Comparison of ENCODE assay signal across 1 cellular context in the genomic region with DNA sequence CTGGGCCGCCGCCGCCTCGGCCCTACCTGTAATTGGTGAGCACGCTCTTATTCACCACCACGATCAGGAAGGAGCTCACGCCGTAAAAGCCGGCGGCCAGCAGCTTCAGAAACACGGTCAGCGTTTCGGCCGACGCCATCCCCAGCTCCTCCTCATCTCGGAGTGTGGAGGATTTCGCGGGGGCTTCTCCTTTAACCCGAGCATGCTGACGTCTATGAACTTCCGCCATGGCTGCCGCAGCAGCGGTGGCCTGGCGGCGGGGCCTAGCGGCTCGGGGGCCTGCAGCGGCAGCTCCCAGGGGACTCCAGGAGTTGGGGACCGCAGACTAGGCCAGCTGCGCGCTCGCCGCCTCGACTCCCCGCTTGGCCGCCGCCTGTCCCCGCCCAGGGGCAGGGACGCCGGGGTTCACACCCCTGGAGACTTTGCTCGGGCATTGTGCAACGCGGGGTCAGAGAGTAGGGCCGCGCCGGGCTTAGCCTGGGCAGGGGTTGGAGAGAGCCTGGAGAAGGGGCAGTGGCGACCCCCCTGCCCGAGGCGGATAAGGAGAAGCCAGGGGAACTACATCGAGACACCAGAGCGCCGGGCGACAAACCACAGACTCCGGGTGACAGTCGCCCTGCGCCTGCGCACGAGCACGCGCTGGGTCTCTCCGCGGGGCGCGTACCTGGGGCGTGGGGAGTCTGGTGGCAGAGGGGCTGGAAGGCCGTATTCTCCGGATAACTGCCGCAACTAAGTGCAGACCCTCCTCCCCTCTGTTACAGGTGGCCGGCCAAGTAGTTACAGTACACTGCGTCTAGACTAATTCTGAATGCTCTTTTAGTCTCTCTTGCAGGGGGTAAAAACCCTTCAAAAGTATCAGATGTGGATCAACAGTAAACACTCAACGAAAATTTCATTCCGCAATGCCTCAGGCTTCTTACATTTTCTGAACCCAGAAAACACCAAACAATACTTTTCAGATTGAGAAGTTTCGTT.
A peak's percentile ranks its signal among the peaks of the same experiment; 100 is the strongest.
TF ChIP-seq lines count a peak whose summit lies in the region.

TSS of gene SLC35D1 (minus strand) at position 364 of the 975 bp plus-strand sequence. CDS start at position 229, 135 bp downstream.

TF ChIP-seq in HepG2, 621 proteins besides CTCF, POLR2A, EP300 and RAD21 (continued from another document and continues in another):
- TF ChIP-seq SETDB1 (CRISPR knock-in tag; IDR thresholded peaks at IDR 0.05; ENCODE audit: borderline replicate concordance) (no peak), TARDBP (CRISPR knock-in tag; IDR thresholded peaks at IDR 0.05) (no peak), HHEX (CRISPR knock-in tag; IDR thresholded peaks at IDR 0.05) (no peak), ZNF839 (CRISPR knock-in tag; IDR thresholded peaks at IDR 0.05; ENCODE audit: borderline replicate concordance) (no peak), ZNF746 (CRISPR knock-in tag; IDR thresholded peaks at IDR 0.05) (no peak; the same call in 1 of the 2 replicates), ZNF781 (CRISPR knock-in tag; IDR thresholded peaks at IDR 0.05; ENCODE audit: borderline replicate concordance, not compliant biosample characterization) (peak; percentile 75), ZNF512 (CRISPR knock-in tag; IDR thresholded peaks at IDR 0.05) (no peak), TMF1 (CRISPR knock-in tag; IDR thresholded peaks at IDR 0.05; ENCODE audit: low read depth) (no peak; the same call in 1 of the 2 replicates), ZHX2 (IDR thresholded peaks at IDR 0.05; ENCODE audit: low read depth) (no peak), ZHX2 (CRISPR knock-in tag; IDR thresholded peaks at IDR 0.05; ENCODE audit: borderline replicate concordance) (no peak), ZZZ3 (CRISPR knock-in tag; IDR thresholded peaks at IDR 0.05; ENCODE audit: borderline replicate concordance) (peak; percentile 33; the same call in 1 of the 2 replicates), ERF (CRISPR knock-in tag; IDR thresholded peaks at IDR 0.05) (peak; percentile 71), KLF9 (CRISPR knock-in tag; IDR thresholded peaks at IDR 0.05; ENCODE audit: low read depth) (no peak), ESRRA (CRISPR knock-in tag; IDR thresholded peaks at IDR 0.05; ENCODE audit: low read depth) (peak; percentile 78; the same call in 1 of the 2 replicates), ZNF792 (CRISPR knock-in tag; IDR thresholded peaks at IDR 0.05) (peak; percentile 63), POLR2G (IDR thresholded peaks at IDR 0.05; ENCODE audit: low read depth, low read length) (peak; percentile 91), ZNF451 (CRISPR knock-in tag; IDR thresholded peaks at IDR 0.05) (peak; percentile 82), AKNA (CRISPR knock-in tag; IDR thresholded peaks at IDR 0.05; ENCODE audit: borderline replicate concordance) (no peak), ZNF704 (CRISPR knock-in tag; IDR thresholded peaks at IDR 0.05; ENCODE audit: borderline replicate concordance) (no peak; the same call in 1 of the 2 replicates), ZNF354B (CRISPR knock-in tag; IDR thresholded peaks at IDR 0.05) (no peak), NR2F6 (IDR thresholded peaks at IDR 0.05) (peak; percentile 51), NR2F6 (CRISPR knock-in tag; IDR thresholded peaks at IDR 0.05) (peak; percentile 85), BRCA1 (CRISPR knock-in tag; IDR thresholded peaks at IDR 0.05) (peak; percentile 29; the same call in 1 of the 2 replicates)
- TF ChIP-seq, protein P1, sequence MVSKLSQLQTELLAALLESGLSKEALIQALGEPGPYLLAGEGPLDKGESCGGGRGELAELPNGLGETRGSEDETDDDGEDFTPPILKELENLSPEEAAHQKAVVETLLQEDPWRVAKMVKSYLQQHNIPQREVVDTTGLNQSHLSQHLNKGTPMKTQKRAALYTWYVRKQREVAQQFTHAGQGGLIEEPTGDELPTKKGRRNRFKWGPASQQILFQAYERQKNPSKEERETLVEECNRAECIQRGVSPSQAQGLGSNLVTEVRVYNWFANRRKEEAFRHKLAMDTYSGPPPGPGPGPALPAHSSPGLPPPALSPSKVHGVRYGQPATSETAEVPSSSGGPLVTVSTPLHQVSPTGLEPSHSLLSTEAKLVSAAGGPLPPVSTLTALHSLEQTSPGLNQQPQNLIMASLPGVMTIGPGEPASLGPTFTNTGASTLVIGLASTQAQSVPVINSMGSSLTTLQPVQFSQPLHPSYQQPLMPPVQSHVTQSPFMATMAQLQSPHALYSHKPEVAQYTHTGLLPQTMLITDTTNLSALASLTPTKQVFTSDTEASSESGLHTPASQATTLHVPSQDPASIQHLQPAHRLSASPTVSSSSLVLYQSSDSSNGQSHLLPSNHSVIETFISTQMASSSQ (IDR thresholded peaks at IDR 0.05; ENCODE audit: low read depth) = 0 out of 2 replicates have a peak, but pooled peaks have one; percentile 20
- TF ChIP-seq, protein P1 (CRISPR knock-in tag; IDR thresholded peaks at IDR 0.05; ENCODE audit: borderline replicate concordance) = peak; percentile 62; the same call in 1 of the 2 replicates
- TF ChIP-seq, protein P2, sequence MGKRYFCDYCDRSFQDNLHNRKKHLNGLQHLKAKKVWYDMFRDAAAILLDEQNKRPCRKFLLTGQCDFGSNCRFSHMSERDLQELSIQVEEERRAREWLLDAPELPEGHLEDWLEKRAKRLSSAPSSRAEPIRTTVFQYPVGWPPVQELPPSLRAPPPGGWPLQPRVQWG (CRISPR knock-in tag; IDR thresholded peaks at IDR 0.05; ENCODE audit: borderline replicate concordance, low read depth) = no peak
- TF ChIP-seq, protein P3, sequence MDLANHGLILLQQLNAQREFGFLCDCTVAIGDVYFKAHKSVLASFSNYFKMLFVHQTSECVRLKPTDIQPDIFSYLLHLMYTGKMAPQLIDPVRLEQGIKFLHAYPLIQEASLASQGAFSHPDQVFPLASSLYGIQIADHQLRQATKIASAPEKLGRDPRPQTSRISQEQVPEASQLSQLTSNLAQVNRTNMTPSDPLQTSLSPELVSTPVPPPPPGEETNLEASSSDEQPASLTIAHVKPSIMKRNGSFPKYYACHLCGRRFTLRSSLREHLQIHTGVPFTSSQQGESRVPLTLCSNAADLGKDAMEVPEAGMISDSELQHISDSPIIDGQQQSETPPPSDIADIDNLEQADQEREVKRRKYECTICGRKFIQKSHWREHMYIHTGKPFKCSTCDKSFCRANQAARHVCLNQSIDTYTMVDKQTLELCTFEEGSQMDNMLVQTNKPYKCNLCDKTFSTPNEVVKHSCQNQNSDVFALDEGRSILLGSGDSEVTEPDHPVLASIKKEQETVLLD (CRISPR knock-in tag; IDR thresholded peaks at IDR 0.05; ENCODE audit: low read depth) = peak; percentile 20; the same call in 1 of the 2 replicates
- TF ChIP-seq, protein P4, sequence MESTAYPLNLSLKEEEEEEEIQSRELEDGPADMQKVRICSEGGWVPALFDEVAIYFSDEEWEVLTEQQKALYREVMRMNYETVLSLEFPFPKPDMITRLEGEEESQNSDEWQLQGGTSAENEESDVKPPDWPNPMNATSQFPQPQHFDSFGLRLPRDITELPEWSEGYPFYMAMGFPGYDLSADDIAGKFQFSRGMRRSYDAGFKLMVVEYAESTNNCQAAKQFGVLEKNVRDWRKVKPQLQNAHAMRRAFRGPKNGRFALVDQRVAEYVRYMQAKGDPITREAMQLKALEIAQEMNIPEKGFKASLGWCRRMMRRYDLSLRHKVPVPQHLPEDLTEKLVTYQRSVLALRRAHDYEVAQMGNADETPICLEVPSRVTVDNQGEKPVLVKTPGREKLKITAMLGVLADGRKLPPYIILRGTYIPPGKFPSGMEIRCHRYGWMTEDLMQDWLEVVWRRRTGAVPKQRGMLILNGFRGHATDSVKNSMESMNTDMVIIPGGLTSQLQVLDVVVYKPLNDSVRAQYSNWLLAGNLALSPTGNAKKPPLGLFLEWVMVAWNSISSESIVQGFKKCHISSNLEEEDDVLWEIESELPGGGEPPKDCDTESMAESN (CRISPR knock-in tag; conservative IDR thresholded peaks at IDR 0.05) = peak; percentile 81
